38 cellular contexts compared by ENCODE assay signal in genomic region chr13:22091222-22091970, GRCh38.
DNase-seq lines count a peak whose midpoint lies in the region; ATAC-seq and TF ChIP-seq lines count a peak whose summit lies in the region.
"Had no signal": no experiment of that assay in that cellular context is flagged by ENCODE, and none has a peak within 500 bp of the region (broad histone marks: within the 10 kb centered on the region; RNA-seq: fewer than 3 reads in every experiment).

No MANE protein-coding gene starts in this region.

- H3K9me3 ChIP-seq in MG63 (peaks cover 3% of the 10 kb centered on the region; the same call in 1 of the 2 replicates), left lung (no peaks in the 10 kb centered on the region), smooth muscle cell (replicated peaks; ENCODE audit: low read depth) (no peaks in the 10 kb centered on the region)
- H3K9me3 ChIP-seq: lower lobe of right lung, thoracic aorta had no signal

- H3K9ac ChIP-seq in smooth muscle cell (ENCODE audit: low read depth) = no peak overlapping the region
- H3K9ac ChIP-seq: parathyroid adenoma had no signal

- no peak for TF ChIP-seq CTCF in left lung (IDR thresholded peaks at IDR 0.05)
- no peak for TF ChIP-seq CTCF in smooth muscle cell (IDR thresholded peaks at IDR 0.05; ENCODE audit: borderline replicate concordance, insufficient read depth, poor library complexity, severe bottlenecking)
- no peak for TF ChIP-seq CTCF in GM10266 (IDR thresholded peaks at IDR 0.05; ENCODE audit: control insufficient read depth, insufficient read depth, low read depth, missing control alignments)
- TF ChIP-seq CTCF in osteocyte (IDR thresholded peaks at IDR 0.05) = no peak

- no peaks in the 10 kb centered on the region for H3K36me3 Mint-ChIP-seq in osteocyte (ENCODE audit: unreplicated experiment)

- DNase-seq in AG20443 (ENCODE audit: low spot score) (peak; percentile 63), MG63 (peak; percentile 80), left lung (no peak), smooth muscle cell (lab: John Stamatoyannopoulos, UW; ENCODE audit: unreplicated experiment) (no peak), GM10266 (ENCODE audit: extremely low spot score) (no peak), osteocyte (ENCODE audit: extremely low spot score, unreplicated experiment) (no peak)
- DNase-seq: activated CD4-positive, alpha-beta memory T cell treated with anti-CD3 and anti-CD28 coated beads, Interleukin-2, amount 10 ng/mL, durations not matched to agents 7 days and 5 days; activated CD4-positive, CD25-positive, alpha-beta regulatory T cell treated with anti-CD3 and anti-CD28 coated beads, Interleukin-2, amount 50 U/mL, for 72 hours; activated CD8-positive, alpha-beta memory T cell treated with anti-CD3 and anti-CD28 coated beads, Interleukin-2, amount 50 U/mL, for 4 hours; activated naive CD4-positive, alpha-beta T cell treated with anti-CD3 and anti-CD28 coated beads for 36 hours; Caco-2; DMS79 treated with DMSO at 0.1 percent for 48 hours; endodermal cell; foreskin melanocyte; heart right ventricle; HFFc6; KBM-7; lower lobe of right lung; MM.1S; NCI-H1105 treated with DMSO at 0.1 percent for 48 hours; NCI-H1930; NCI-H524 treated with DMSO at 0.1 percent for 48 hours; PC-3; right cardiac atrium; stimulated activated CD4-positive, alpha-beta T cell treated with anti-CD3 and anti-CD28 coated beads, Interleukin-12 subunit alpha, Interleukin-12 subunit beta, amount 100 ng/mL, for 4 hours; stimulated activated CD4-positive, alpha-beta T cell treated with anti-CD3 and anti-CD28 coated beads, Interleukin-2, amount 100 ng/mL, for 48 hours; stimulated activated naive CD8-positive, alpha-beta T cell treated with anti-CD3 and anti-CD28 coated beads, Interleukin-15, amount 100 ng/mL, for 72 hours had no signal

- no peaks in the 10 kb centered on the region for H3K27me3 Mint-ChIP-seq in osteocyte (ENCODE audit: unreplicated experiment)
- H3K27me3 Mint-ChIP-seq: activated CD4-positive, alpha-beta memory T cell treated with anti-CD3 and anti-CD28 coated beads, Interleukin-2, amount 10 ng/mL, durations not matched to agents 7 days and 5 days; central memory CD8-positive, alpha-beta T cell; stimulated activated naive CD8-positive, alpha-beta T cell treated with anti-CD3 and anti-CD28 coated beads, Interleukin-15, amount 100 ng/mL, for 72 hours had no signal

- ATAC-seq in left lung (peak; percentile 58), HG03565 (IDR thresholded peaks at IDR 0.05; ENCODE audit: unreplicated experiment) (no peak), HG03457 (IDR thresholded peaks at IDR 0.05; ENCODE audit: unreplicated experiment) (no peak)
- ATAC-seq: esophagus mucosa; PC-3; right cardiac atrium; SK-N-SH treated with all-trans-retinoic acid at 6 μM for 48 hours; stimulated activated naive CD8-positive, alpha-beta T cell treated with anti-CD3 and anti-CD28 coated beads, Interleukin-15, amount 100 ng/mL, for 72 hours had no signal

- intact Hi-C loops in left lung (cut with DNase I) = no loop called here

- peaks cover 2% of the 10 kb centered on the region for H3K4me1 Mint-ChIP-seq in osteocyte (ENCODE audit: unreplicated experiment)
- H3K4me1 Mint-ChIP-seq: activated CD4-positive, alpha-beta memory T cell treated with anti-CD3 and anti-CD28 coated beads, Interleukin-2, amount 10 ng/mL, durations not matched to agents 7 days and 5 days; central memory CD8-positive, alpha-beta T cell had no signal

- H3K4me3 ChIP-seq in MG63 (no peak overlapping the region), left lung (no peak overlapping the region), smooth muscle cell (no peak overlapping the region)
- H3K4me3 ChIP-seq: heart right ventricle, lower lobe of right lung, thoracic aorta had no signal

- H3K4me1 ChIP-seq in left lung (peaks cover 3% of the 10 kb centered on the region in 2 donors), smooth muscle cell (ENCODE audit: low read depth) (no peaks in the 10 kb centered on the region)
- H3K4me1 ChIP-seq: Caco-2, heart right ventricle, lower lobe of right lung, parathyroid adenoma had no signal

- H3K9me3 Mint-ChIP-seq in osteocyte (ENCODE audit: unreplicated experiment) = peaks cover 27% of the 10 kb centered on the region
- H3K9me3 Mint-ChIP-seq: activated naive CD4-positive, alpha-beta T cell treated with anti-CD3 and anti-CD28 coated beads for 36 hours; central memory CD8-positive, alpha-beta T cell had no signal

- H3K79me2 ChIP-seq in smooth muscle cell (ENCODE audit: low read depth) = no peaks in the 10 kb centered on the region
- H3K79me2 ChIP-seq: parathyroid adenoma had no signal

- no peaks in the 10 kb centered on the region for H3K27me3 ChIP-seq in MG63
- H3K27me3 ChIP-seq in left lung = no peaks in the 10 kb centered on the region
- H3K27me3 ChIP-seq in smooth muscle cell (ENCODE audit: low read depth) = no peaks in the 10 kb centered on the region
- H3K27me3 ChIP-seq: heart right ventricle had no signal

- no peaks in the 10 kb centered on the region for H3K36me3 ChIP-seq in MG63
- H3K36me3 ChIP-seq in left lung = no peaks in the 10 kb centered on the region
- no peaks in the 10 kb centered on the region for H3K36me3 ChIP-seq in smooth muscle cell (ENCODE audit: low read depth)
- H3K36me3 ChIP-seq: heart right ventricle, lower lobe of right lung, thoracic aorta had no signal

- H3F3A ChIP-seq in smooth muscle cell (ENCODE audit: low read depth) = peaks cover 4% of the 10 kb centered on the region

- no peak overlapping the region for H3K27ac Mint-ChIP-seq in osteocyte (ENCODE audit: unreplicated experiment)
- H3K27ac Mint-ChIP-seq: activated CD4-positive, alpha-beta memory T cell treated with anti-CD3 and anti-CD28 coated beads, Interleukin-2, amount 10 ng/mL, durations not matched to agents 7 days and 5 days; activated naive CD4-positive, alpha-beta T cell treated with anti-CD3 and anti-CD28 coated beads for 36 hours; activated T-helper 1 cell treated with anti-CD3 and anti-CD28 coated beads, Interleukin-12 subunit alpha, Interleukin-12 subunit beta, Interleukin-2, Interleukin-4 antibody, amounts not matched to agents 30 ng/mL and 10 ng/mL and 1 ng/mL, durations not matched to agents 14 hours and 24 hours and 36 hours; dendritic cell treated with granulocyte-macrophage colony-stimulating factor and Interleukin-4, amounts not matched to agents 40 ng/mL and 50 ng/mL, for 4 days; endodermal cell; HFFc6; stimulated activated naive CD8-positive, alpha-beta T cell treated with anti-CD3 and anti-CD28 coated beads, Interleukin-15, amount 100 ng/mL, for 72 hours; T-helper 2 cell treated with Interferon-gamma antibody and Interleukin-4, amounts not matched to agents 5 μg/mL and 100 μg/mL, for 36 hours had no signal

- no peak overlapping the region for H2AFZ ChIP-seq in smooth muscle cell (ENCODE audit: low read depth)
- H2AFZ ChIP-seq: parathyroid adenoma had no signal

- 53% methylated on average over 10 of the region's 10 CpGs for WGBS in smooth muscle cell (ENCODE audit: low lambda C conversion rate)

- no peak overlapping the region for H3K4me3 Mint-ChIP-seq in osteocyte (ENCODE audit: unreplicated experiment)
- H3K4me3 Mint-ChIP-seq: activated CD4-positive, alpha-beta memory T cell treated with anti-CD3 and anti-CD28 coated beads, Interleukin-2, amount 10 ng/mL, durations not matched to agents 7 days and 5 days; activated naive CD4-positive, alpha-beta T cell treated with anti-CD3 and anti-CD28 coated beads for 36 hours; activated T-helper 1 cell treated with anti-CD3 and anti-CD28 coated beads, Interleukin-12 subunit alpha, Interleukin-12 subunit beta, Interleukin-2, Interleukin-4 antibody, amounts not matched to agents 30 ng/mL and 10 ng/mL and 1 ng/mL, durations not matched to agents 14 hours and 24 hours and 36 hours; central memory CD8-positive, alpha-beta T cell; dendritic cell treated with granulocyte-macrophage colony-stimulating factor and Interleukin-4, amounts not matched to agents 40 ng/mL and 50 ng/mL, for 4 days; endodermal cell; HFFc6; stimulated activated naive CD8-positive, alpha-beta T cell treated with anti-CD3 and anti-CD28 coated beads, Interleukin-15, amount 100 ng/mL, for 72 hours; T-helper 2 cell treated with Interferon-gamma antibody and Interleukin-4, amounts not matched to agents 5 μg/mL and 100 μg/mL, for 36 hours had no signal

- peak overlapping the region; percentile 22 for H3K4me2 ChIP-seq in smooth muscle cell

- no peaks in the 10 kb centered on the region for H4K20me1 ChIP-seq in smooth muscle cell (ENCODE audit: low read depth)

- H3K27ac ChIP-seq in left lung (peak overlapping the region in 1 of 2 donors; percentile 44), smooth muscle cell (ENCODE audit: low read depth) (no peak overlapping the region)
- H3K27ac ChIP-seq: C4-2B, lower lobe of right lung, parathyroid adenoma had no signal

Comparison
In these comparisons a context has a peak if more than half of its experiments do, and no peak if none do; other contexts are left out.
1. DNase-seq: peak in AG20443 (single experiment) and MG63 (single experiment); none in left lung (0 of 2), smooth muscle cell (single experiment), GM10266 (single experiment) and osteocyte (single experiment).